In the genomic region with DNA sequence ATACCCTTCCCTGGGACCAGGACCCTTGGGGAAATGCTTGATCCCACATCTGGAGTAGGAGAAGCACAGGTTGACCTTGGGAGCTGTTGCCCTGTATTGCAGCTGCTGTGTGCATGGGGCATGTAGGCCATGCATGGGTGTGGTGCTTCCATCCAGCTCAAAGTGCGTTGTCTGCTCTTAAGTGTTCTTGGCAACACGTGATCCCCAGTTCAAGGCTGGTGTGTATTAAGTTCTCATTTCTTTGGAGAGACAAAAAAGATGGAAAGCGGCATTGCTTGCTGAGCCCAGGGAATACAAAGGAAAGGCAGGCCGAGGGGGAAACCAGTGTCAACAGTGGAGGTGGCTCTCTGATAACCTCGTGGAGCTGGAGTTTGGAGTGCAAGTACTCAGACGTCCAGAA, we compare ENCODE assay signal across 1 cellular context.
A peak's percentile ranks its signal among the peaks of the same experiment; 100 is the strongest.
TF ChIP-seq lines count a peak whose summit lies in the region.

No MANE protein-coding gene starts in this region.

TF ChIP-seq in HepG2, 621 proteins besides CTCF, POLR2A, EP300 and RAD21 (continued from another document):
- peak; percentile 68 for TF ChIP-seq PRDM15 (CRISPR knock-in tag; IDR thresholded peaks at IDR 0.05)
- TF ChIP-seq RFX5 (IDR thresholded peaks at IDR 0.05; ENCODE audit: low read depth, low read length), result 0 out of 2 replicates have a peak, but pooled peaks have one; percentile 32
- peak; percentile 21 for TF ChIP-seq HNRNPK (IDR thresholded peaks at IDR 0.05; ENCODE audit: low read depth, low read length, poor library complexity, severe bottlenecking)
- TF ChIP-seq SOX13 (IDR thresholded peaks at IDR 0.05), result no peak
- 0 out of 4 replicates have a peak, but pooled peaks of 1 of the 2 experiments have one; percentile 4 for TF ChIP-seq SOX13 (CRISPR knock-in tag; conservative IDR thresholded peaks at IDR 0.05 in 1 of 2, IDR thresholded peaks at IDR 0.05 in 1 of 2)
- peak; percentile 14; the same call in 1 of the 2 replicates for TF ChIP-seq HNF4A (CRISPR knock-in tag; IDR thresholded peaks at IDR 0.05)
- no peak for TF ChIP-seq ZNF841 (CRISPR knock-in tag; IDR thresholded peaks at IDR 0.05; ENCODE audit: borderline replicate concordance)
- no peak for TF ChIP-seq ZNF432 (CRISPR knock-in tag; IDR thresholded peaks at IDR 0.05; ENCODE audit: borderline replicate concordance)
